In the genomic region with DNA sequence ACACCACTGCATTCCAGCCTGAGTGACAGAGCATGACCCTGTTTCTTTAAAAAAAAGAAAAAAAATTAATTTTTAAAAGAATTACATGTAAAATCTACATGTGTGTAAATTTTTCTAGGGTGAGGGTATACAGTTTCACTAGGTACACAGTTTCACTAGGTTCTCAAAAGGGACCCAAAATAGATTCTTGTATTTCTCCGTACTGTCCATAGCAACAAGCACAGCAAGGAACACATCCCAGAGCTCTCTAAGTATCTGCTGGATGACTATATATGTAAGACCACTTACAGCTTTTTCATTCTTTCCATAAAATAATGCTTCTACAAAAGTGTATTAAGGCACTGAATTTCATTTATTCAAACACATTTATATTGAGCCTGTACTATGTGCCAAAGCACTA, we compare ENCODE assay signal across 13 cellular contexts. TPM values are rescaled to one million over a fixed set of nuclear protein-coding genes. Genes with fewer than 3 reads are reported as not detected.
DNase-seq lines count a peak whose midpoint lies in the region; ATAC-seq and TF ChIP-seq lines count a peak whose summit lies in the region.
"Had no signal": no experiment of that assay in that cellular context is flagged by ENCODE, and none has a peak within 500 bp of the region (broad histone marks: within the 10 kb centered on the region; RNA-seq: fewer than 3 reads in every experiment).

No MANE protein-coding gene starts in this region.

- H3K4me1 Mint-ChIP-seq in activated CD4-positive, alpha-beta T cell treated with anti-CD3 and anti-CD28 coated beads, Interleukin-2, amount 10 ng/mL, durations not matched to agents 24 days and 14 days, result peaks cover 20% of the 10 kb centered on the region
- H3K4me1 Mint-ChIP-seq in activated T-helper 17 cell treated with anti-CD3 and anti-CD28 coated beads, Interleukin-2, amount 50 U/mL, for 72 hours, result peaks cover 29% of the 10 kb centered on the region

- H3K9me3 Mint-ChIP-seq in activated CD4-positive, alpha-beta T cell treated with anti-CD3 and anti-CD28 coated beads, Interleukin-2, amount 10 ng/mL, durations not matched to agents 24 days and 14 days, result no peaks in the 10 kb centered on the region
- no peaks in the 10 kb centered on the region for H3K9me3 Mint-ChIP-seq in activated T-helper 17 cell treated with anti-CD3 and anti-CD28 coated beads, Interleukin-2, amount 50 U/mL, for 72 hours
- H3K9me3 Mint-ChIP-seq: CD4-positive, CD25-positive, alpha-beta regulatory T cell had no signal

- H3K27ac ChIP-seq in right lobe of liver, result no peak overlapping the region
- H3K27ac ChIP-seq: BLaER1 treated with 17β-estradiol and CSF1 and Interleukin-3, amounts not matched to agents 10 nM and 100 nM had no signal

- WGBS in right lobe of liver (ENCODE audit: insufficient coverage, low coverage, low lambda C conversion rate, missing lambda C conversion rate), result 100% methylated on average over 1 of the region's 1 CpG

- TF ChIP-seq POLR2A in right lobe of liver (IDR thresholded peaks at IDR 0.05), result no peak

- no peaks in the 10 kb centered on the region for H3K4me1 ChIP-seq in right lobe of liver

- intact Hi-C loops in activated CD4-positive, alpha-beta T cell treated with anti-CD3 and anti-CD28 coated beads, Interleukin-2, amount 10 ng/mL, durations not matched to agents 24 days and 14 days (cut with micrococcal nuclease), result no loop called here
- intact Hi-C loops in Right ventricle myocardium inferior (cut with DNase I) (no loop called here), left cardiac atrium (cut with DNase I) (no loop called here), right lobe of liver (cut with DNase I) (no loop called here)

- H3K27me3 Mint-ChIP-seq in activated CD4-positive, alpha-beta T cell treated with anti-CD3 and anti-CD28 coated beads, Interleukin-2, amount 10 ng/mL, durations not matched to agents 24 days and 14 days, result no peaks in the 10 kb centered on the region
- H3K27me3 Mint-ChIP-seq in activated T-helper 17 cell treated with anti-CD3 and anti-CD28 coated beads, Interleukin-2, amount 50 U/mL, for 72 hours, result no peaks in the 10 kb centered on the region
- H3K27me3 Mint-ChIP-seq: CD4-positive, CD25-positive, alpha-beta regulatory T cell had no signal

- no peak overlapping the region for H3K4me3 ChIP-seq in right lobe of liver
- H3K4me3 ChIP-seq: BLaER1 treated with 17β-estradiol and CSF1 and Interleukin-3, amounts not matched to agents 10 nM and 100 nM; HAP-1 had no signal

- peaks cover 0 to 61% (median 7%) of the 10 kb centered on the region in 4 donors for H3K36me3 ChIP-seq in right lobe of liver

- no peak for DNase-seq in activated CD4-positive, alpha-beta T cell treated with anti-CD3 and anti-CD28 coated beads, Interleukin-2, amount 10 ng/mL, durations not matched to agents 24 days and 14 days
- DNase-seq in activated CD4-positive, alpha-beta T cell treated with anti-CD3 and anti-CD28 coated beads for 1 hour, result no peak
- DNase-seq in Right ventricle myocardium inferior (ENCODE audit: missing footprints), result no peak
- no peak for DNase-seq in left cardiac atrium
- DNase-seq in T-helper 9 cell, result no peak
- no peak for DNase-seq in right lobe of liver
- DNase-seq: ACHN; Calu3; CD4-positive, CD25-positive, alpha-beta regulatory T cell; DMS 273 treated with DMSO at 0.1 percent for 48 hours had no signal

- H3K4me3 Mint-ChIP-seq in activated CD4-positive, alpha-beta T cell treated with anti-CD3 and anti-CD28 coated beads, Interleukin-2, amount 10 ng/mL, durations not matched to agents 24 days and 14 days, result no peak overlapping the region
- H3K4me3 Mint-ChIP-seq in activated T-helper 17 cell treated with anti-CD3 and anti-CD28 coated beads, Interleukin-2, amount 50 U/mL, for 72 hours, result no peak overlapping the region

- no peak for TF ChIP-seq CTCF in right lobe of liver (IDR thresholded peaks at IDR 0.05)

- H3K9me3 ChIP-seq in right lobe of liver, result no peaks in the 10 kb centered on the region
- H3K9me3 ChIP-seq: BLaER1 treated with 17β-estradiol and CSF1 and Interleukin-3, amounts not matched to agents 10 nM and 100 nM; HAP-1 had no signal

- ATAC-seq in Right ventricle myocardium inferior (peak; percentile 60), left cardiac atrium (no peak), right lobe of liver (no peak)
- no peak for ATAC-seq in activated T-helper 17 cell treated with anti-CD3 and anti-CD28 coated beads, Interleukin-2, amount 50 U/mL, for 72 hours (replicated peaks)

- H3K27ac Mint-ChIP-seq in activated CD4-positive, alpha-beta T cell treated with anti-CD3 and anti-CD28 coated beads, Interleukin-2, amount 10 ng/mL, durations not matched to agents 24 days and 14 days, result peak overlapping the region; percentile 46
- peak overlapping the region; percentile 81 for H3K27ac Mint-ChIP-seq in activated T-helper 17 cell treated with anti-CD3 and anti-CD28 coated beads, Interleukin-2, amount 50 U/mL, for 72 hours

- peaks cover 42% of the 10 kb centered on the region for H3K36me3 Mint-ChIP-seq in activated CD4-positive, alpha-beta T cell treated with anti-CD3 and anti-CD28 coated beads, Interleukin-2, amount 10 ng/mL, durations not matched to agents 24 days and 14 days (ENCODE audit: low read depth)
- H3K36me3 Mint-ChIP-seq in activated T-helper 17 cell treated with anti-CD3 and anti-CD28 coated beads, Interleukin-2, amount 50 U/mL, for 72 hours (ENCODE audit: low read depth), result peaks cover 64% of the 10 kb centered on the region

- H3K27me3 ChIP-seq in right lobe of liver, result no peaks in the 10 kb centered on the region
- H3K27me3 ChIP-seq: BLaER1 treated with 17β-estradiol and CSF1 and Interleukin-3, amounts not matched to agents 10 nM and 100 nM had no signal

RNA-seq across cellular contexts. Expression of a gene that starts 55.1 kb away (rescaled TPM):
- 49.3 and 53.0 TPM in 2 replicates for total RNA-seq in activated CD4-positive, alpha-beta T cell treated with anti-CD3 and anti-CD28 coated beads, Interleukin-2, amount 10 ng/mL, durations not matched to agents 24 days and 14 days
- 48.4 TPM for total RNA-seq in Right ventricle myocardium inferior
- total RNA-seq in left cardiac atrium, result 10 to 100 TPM; 43.7 to 54.0 TPM
- 10 to 100 TPM; 40.4 to 54.7 TPM for total RNA-seq in activated T-helper 17 cell treated with anti-CD3 and anti-CD28 coated beads, Interleukin-2, amount 50 U/mL, for 72 hours
- total RNA-seq in right lobe of liver, result 10 to 100 TPM; 19.1 to 39.5 (median 27.6) TPM
